Comparison of ENCODE assay signal across 8 cellular contexts in genomic region chr9:83544002-83544698, GRCh38. TPM values are rescaled to one million over a fixed set of nuclear protein-coding genes. Genes with fewer than 3 reads are reported as not detected.
A peak's percentile ranks its signal among the peaks of the same experiment; 100 is the strongest.
DNase-seq lines count a peak whose midpoint lies in the region; ATAC-seq and TF ChIP-seq lines count a peak whose summit lies in the region.

No MANE protein-coding gene starts in this region.

- no peaks in the 10 kb centered on the region for H3K36me3 Mint-ChIP-seq in nephron (ENCODE audit: low read depth)

- peaks cover 12% of the 10 kb centered on the region for H3K27me3 Mint-ChIP-seq in nephron (ENCODE audit: low read depth)

- no peaks in the 10 kb centered on the region for H3K36me3 ChIP-seq in Peyer's patch

- H3K27ac ChIP-seq in Peyer's patch: no peak overlapping the region

- H3K4me3 Mint-ChIP-seq in nephron: no peak overlapping the region

- H3K27ac Mint-ChIP-seq in nephron: no peak overlapping the region

- H3K4me1 ChIP-seq in Peyer's patch: peaks cover 0 to under 1% (median 0%) of the 10 kb centered on the region in 4 donors

- peaks cover 27% of the 10 kb centered on the region for H3K9me3 Mint-ChIP-seq in nephron

- TF ChIP-seq CTCF in Peyer's patch (IDR thresholded peaks at IDR 0.05) (peak in 4 of 6 experiments; percentile 41 to 96 (median 94)), epithelial cell of esophagus (IDR thresholded peaks at IDR 0.05; ENCODE audit: insufficient read depth, low read depth, low read length, missing control alignments) (peak; percentile 74), nephron (IDR thresholded peaks at IDR 0.05; ENCODE audit: unreplicated experiment in 3 of 3) (peak; percentile 49 to 65 (median 63))

- H3K9me3 ChIP-seq in Peyer's patch: no peaks in the 10 kb centered on the region

- no peaks in the 10 kb centered on the region for H3K27me3 ChIP-seq in Peyer's patch

- peak; percentile 74 for ATAC-seq in GM21825 (IDR thresholded peaks at IDR 0.05; ENCODE audit: unreplicated experiment)

- H3K4me1 Mint-ChIP-seq in nephron: peaks cover under 1% of the 10 kb centered on the region

- H3K4me3 ChIP-seq in Peyer's patch (no peak overlapping the region), epithelial cell of esophagus (ENCODE audit: low read length) (no peak overlapping the region)

- TF ChIP-seq POLR2A in Peyer's patch (IDR thresholded peaks at IDR 0.05): no peak

- peak; percentile 73 for DNase-seq in GM04504 (ENCODE audit: low read depth)
- peak; percentile 64 to 72 for DNase-seq in Kasumi-1 (lab: John Stamatoyannopoulos, UW)
- DNase-seq in Peyer's patch: peak in 2 of 3 donors; percentile 73 to 74
- DNase-seq in epithelial cell of esophagus (ENCODE audit: low read depth): peak; percentile 81
- DNase-seq in NCI-H128 (lab: John Stamatoyannopoulos, UW; ENCODE audit: unreplicated experiment): no peak
- no peak for DNase-seq in HPDE6-E6E7 (ENCODE audit: extremely low spot score)

RNA-seq across cellular contexts. Expression of gene FRMD3, which starts 5.9 kb away (rescaled TPM):
- 10 to 100 TPM in 3 of 4 donors, 1 to 10 TPM in 1; 9.9 to 42.4 (median 40.2) TPM for total RNA-seq in Peyer's patch

Comparison
In these comparisons a context has a peak if more than half of its experiments do, and no peak if none do; other contexts are left out.
1. DNase-seq: peak in GM04504 (single experiment), Kasumi-1 (2 of 2), Peyer's patch (2 of 3) and epithelial cell of esophagus (single experiment); none in NCI-H128 (single experiment) and HPDE6-E6E7 (single experiment).
2. Peak in every context shown above with its lines, with median percentiles within 50 percentile points of each other: CTCF ChIP-seq.